7 cellular contexts compared by ENCODE assay signal in the genomic region with DNA sequence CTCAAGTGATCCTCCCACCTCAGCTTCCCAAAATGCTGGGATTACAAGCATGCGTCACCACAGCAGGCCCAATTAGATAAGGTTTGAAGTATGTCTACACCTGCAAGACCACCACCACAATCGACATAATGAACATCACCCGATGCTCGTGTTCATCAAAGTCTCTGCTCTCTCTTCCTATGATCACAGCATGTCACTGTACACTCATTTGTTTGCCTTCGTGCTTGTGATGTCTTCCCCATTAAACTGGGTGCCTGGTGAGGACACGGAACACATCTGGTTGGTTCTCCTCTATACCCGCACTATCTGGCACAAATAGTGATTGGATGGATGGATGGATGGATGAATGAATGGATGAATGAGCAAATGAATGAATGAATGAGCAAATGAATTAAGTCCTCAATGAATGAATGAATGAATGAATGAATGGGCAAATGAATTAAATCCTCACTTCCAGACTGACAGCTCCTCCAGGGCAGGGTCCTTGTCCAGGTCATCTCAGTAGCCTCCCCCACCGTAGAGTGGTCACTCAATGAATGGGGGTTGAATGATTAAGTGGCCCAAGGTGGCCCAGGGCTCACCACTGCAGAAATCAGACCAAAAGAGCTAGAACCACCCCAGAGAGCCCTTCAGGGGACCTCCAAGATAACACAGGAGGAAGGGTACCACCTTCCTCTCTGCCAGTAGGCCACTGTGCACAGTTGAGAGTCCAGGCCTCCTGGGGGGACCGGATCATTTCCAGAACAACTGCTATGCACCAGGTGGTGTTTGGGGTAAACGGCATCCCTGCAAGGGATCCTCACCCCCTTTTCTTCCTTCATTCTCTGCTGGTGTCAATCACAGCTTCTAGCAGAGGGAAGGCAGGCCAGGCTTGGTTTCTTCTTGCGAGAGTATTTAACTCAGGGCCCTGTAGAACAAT. TPM values are rescaled to one million over a fixed set of nuclear protein-coding genes. Genes with fewer than 3 reads are reported as not detected.
DNase-seq lines count a peak whose midpoint lies in the region; TF ChIP-seq lines count a peak whose summit lies in the region.

No MANE protein-coding gene starts in this region.

- peaks cover 0 to 25% (median 7%) of the 10 kb centered on the region in 4 donors for H3K4me1 ChIP-seq in transverse colon

- DNase-seq in GM13977 (ENCODE audit: low spot score) = peak; percentile 30
- peak; percentile 69 for DNase-seq in NB4 (ENCODE audit: low read depth)
- no peak for DNase-seq in activated naive CD8-positive, alpha-beta T cell treated with anti-CD3 and anti-CD28 coated beads for 36 hours
- peak; percentile 78 for DNase-seq in islet precursor cell
- peak; percentile 66 for DNase-seq in transverse colon
- DNase-seq in COLO829 (ENCODE audit: low spot score) = no peak
- DNase-seq in NCI-H526 treated with DMSO at 0.1 percent for 48 hours (lab: John Stamatoyannopoulos, UW) = no peak

- peaks cover 46% of the 10 kb centered on the region for H3K4me1 Mint-ChIP-seq in activated naive CD8-positive, alpha-beta T cell treated with anti-CD3 and anti-CD28 coated beads for 36 hours

- H3K27me3 Mint-ChIP-seq in activated naive CD8-positive, alpha-beta T cell treated with anti-CD3 and anti-CD28 coated beads for 36 hours = peaks cover 39% of the 10 kb centered on the region

- peaks cover 1% of the 10 kb centered on the region for H3K9me3 Mint-ChIP-seq in activated naive CD8-positive, alpha-beta T cell treated with anti-CD3 and anti-CD28 coated beads for 36 hours

- peak overlapping the region; percentile 99 to 100 (median 100) for H3K27ac ChIP-seq in transverse colon

- peaks cover 56% of the 10 kb centered on the region for H3K36me3 Mint-ChIP-seq in activated naive CD8-positive, alpha-beta T cell treated with anti-CD3 and anti-CD28 coated beads for 36 hours

- H3K9me3 ChIP-seq in transverse colon = no peaks in the 10 kb centered on the region

- no peak overlapping the region for H3K4me3 ChIP-seq in NB4 (ENCODE audit: low read depth, low read length)
- H3K4me3 ChIP-seq in transverse colon = no peak overlapping the region

- H3K27ac Mint-ChIP-seq in activated naive CD8-positive, alpha-beta T cell treated with anti-CD3 and anti-CD28 coated beads for 36 hours = peak overlapping the region; percentile 96

- no peak for TF ChIP-seq EP300 in transverse colon (IDR thresholded peaks at IDR 0.05; ENCODE audit: low read depth)

- intact Hi-C loops in transverse colon (cut with DNase I; ENCODE audit: low total_unique reads) = no loop called here

- TF ChIP-seq POLR2A in NB4 (IDR thresholded peaks at IDR 0.05; ENCODE audit: extremely low read depth, insufficient read length) (peak; percentile 31), transverse colon (IDR thresholded peaks at IDR 0.05) (peak; percentile 58)

- H3K27me3 ChIP-seq in transverse colon = no peaks in the 10 kb centered on the region

- in situ Hi-C loops in GM13977 (cut with MboI; ENCODE audit: low pct_unique_long_range_greater_than_20kb, low sequenced_read_pairs, unreplicated experiment) (no loop called here), transverse colon (cut with MboI; ENCODE audit: low pct_ligation_motif_present in 1 of 4, low pct_unique_long_range_greater_than_20kb in 1 of 4, low sequenced_read_pairs in 3 of 4) (no loop called here)

- H3K36me3 ChIP-seq in transverse colon = peaks cover 0 to 35% (median 23%) of the 10 kb centered on the region in 4 donors

- H3K4me3 Mint-ChIP-seq in activated naive CD8-positive, alpha-beta T cell treated with anti-CD3 and anti-CD28 coated beads for 36 hours = peak overlapping the region; percentile 98

- 57 to 59% methylated on average over 5 to 11 of the region's 11 CpGs for WGBS in transverse colon (ENCODE audit: low coverage in 1 of 2), 2 donors

- TF ChIP-seq CTCF in GM13977 (IDR thresholded peaks at IDR 0.05; ENCODE audit: extremely low read depth, insufficient read depth, missing control alignments) (no peak), NB4 (IDR thresholded peaks at IDR 0.05; ENCODE audit: low read depth, low read length) (no peak), transverse colon (IDR thresholded peaks at IDR 0.05) (no peak)

RNA-seq across cellular contexts. Expression of gene ACTB, which starts 4.9 kb away (rescaled TPM):
- total RNA-seq in activated naive CD8-positive, alpha-beta T cell treated with anti-CD3 and anti-CD28 coated beads for 36 hours = 1,000 to 10,000 TPM; 7,622 to 7,820 TPM
- 1,000 to 10,000 TPM; 4,023 to 7,543 (median 4,610) TPM for total RNA-seq in transverse colon

RNA-seq across cellular contexts. Expression of gene FBXL18, which starts 11.9 kb away (rescaled TPM):
- total RNA-seq in activated naive CD8-positive, alpha-beta T cell treated with anti-CD3 and anti-CD28 coated beads for 36 hours = 10 to 100 TPM; 10.2 to 10.7 TPM
- total RNA-seq in transverse colon = 10 to 100 TPM in 2 of 4 donors, 1 to 10 TPM in 2; 8.5 to 22.8 (median 9.4) TPM

Comparison
In these comparisons a context has a peak if more than half of its experiments do, and no peak if none do; other contexts are left out.
1. DNase-seq: peak in GM13977 (single experiment), NB4 (single experiment), islet precursor cell (single experiment) and transverse colon (single experiment); none in activated naive CD8-positive, alpha-beta T cell treated with anti-CD3 and anti-CD28 coated beads for 36 hours (single experiment), COLO829 (single experiment) and NCI-H526 treated with DMSO at 0.1 percent for 48 hours (single experiment).